1 cellular context compared by ENCODE assay signal in genomic region chr22:31603574-31603973, GRCh38.
TF ChIP-seq lines count a peak whose summit lies in the region.

No MANE protein-coding gene starts in this region.

TF ChIP-seq in HepG2, 621 proteins besides CTCF, POLR2A, EP300 and RAD21:
- TF ChIP-seq DMTF1 (CRISPR knock-in tag; IDR thresholded peaks at IDR 0.05), result no peak
- 0 out of 2 replicates have a peak, but pooled peaks have one; percentile 3 for TF ChIP-seq RBFOX2 (IDR thresholded peaks at IDR 0.05; ENCODE audit: low read depth, low read length)
TF ChIP-seq in HepG2: peak in this region for 1.
